Comparison of ENCODE assay signal across 1 cellular context in the genomic region with DNA sequence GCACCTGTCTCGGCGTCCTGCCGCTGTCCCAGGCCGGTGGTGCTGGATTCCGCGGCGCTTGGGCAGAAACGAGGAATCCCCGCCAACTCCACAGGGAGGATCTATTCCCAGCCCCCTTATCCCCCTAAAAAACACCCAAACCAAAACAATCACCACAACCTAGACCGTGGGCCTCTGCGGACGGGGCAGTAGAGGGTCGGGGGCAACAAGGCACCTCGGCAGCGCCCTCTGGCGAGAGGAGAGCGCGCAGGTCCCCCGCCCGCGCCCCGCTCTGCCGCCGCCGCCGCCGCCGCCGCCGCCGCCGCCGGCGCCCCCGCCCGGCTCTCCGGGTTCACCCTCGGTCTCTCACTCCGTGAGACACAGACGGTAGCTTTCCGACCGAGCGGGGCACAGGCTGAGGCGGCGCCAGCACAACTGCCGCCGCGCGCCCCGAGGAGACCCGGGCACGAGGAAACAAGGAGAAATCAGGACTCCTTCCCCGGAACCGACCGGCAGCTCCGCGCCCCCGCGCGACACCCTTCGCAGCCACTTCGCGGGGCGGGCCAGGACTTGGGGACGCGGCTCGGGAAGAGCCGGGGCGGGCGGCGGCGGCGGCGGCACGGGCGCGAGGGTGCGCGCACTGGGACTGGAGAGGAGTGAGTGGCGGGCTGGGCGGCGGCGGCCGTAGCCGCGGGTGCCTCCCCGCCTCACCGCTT.
TF ChIP-seq lines count a peak whose summit lies in the region.

TSS of gene SLC35F1 (plus strand) at position 360 of the 695 bp plus-strand sequence.

TF ChIP-seq in HepG2, 621 proteins besides CTCF, POLR2A, EP300 and RAD21 (continued from another document and continues in another):
- peak; percentile 79; the same call in 1 of the 2 replicates for TF ChIP-seq EHMT2 (IDR thresholded peaks at IDR 0.05; ENCODE audit: borderline replicate concordance, low read depth, low read length)
- TF ChIP-seq ZNF616 (CRISPR knock-in tag; IDR thresholded peaks at IDR 0.05; ENCODE audit: low read depth): peak; percentile 46; the same call in 1 of the 2 replicates
- no peak for TF ChIP-seq TBX3 (IDR thresholded peaks at IDR 0.05; ENCODE audit: borderline replicate concordance)
- TF ChIP-seq ZFYVE20 (CRISPR knock-in tag; IDR thresholded peaks at IDR 0.05; ENCODE audit: borderline replicate concordance, low read depth): no peak
- TF ChIP-seq ZHX1 (CRISPR knock-in tag; IDR thresholded peaks at IDR 0.05; ENCODE audit: low read depth): no peak
- TF ChIP-seq, protein P1, sequence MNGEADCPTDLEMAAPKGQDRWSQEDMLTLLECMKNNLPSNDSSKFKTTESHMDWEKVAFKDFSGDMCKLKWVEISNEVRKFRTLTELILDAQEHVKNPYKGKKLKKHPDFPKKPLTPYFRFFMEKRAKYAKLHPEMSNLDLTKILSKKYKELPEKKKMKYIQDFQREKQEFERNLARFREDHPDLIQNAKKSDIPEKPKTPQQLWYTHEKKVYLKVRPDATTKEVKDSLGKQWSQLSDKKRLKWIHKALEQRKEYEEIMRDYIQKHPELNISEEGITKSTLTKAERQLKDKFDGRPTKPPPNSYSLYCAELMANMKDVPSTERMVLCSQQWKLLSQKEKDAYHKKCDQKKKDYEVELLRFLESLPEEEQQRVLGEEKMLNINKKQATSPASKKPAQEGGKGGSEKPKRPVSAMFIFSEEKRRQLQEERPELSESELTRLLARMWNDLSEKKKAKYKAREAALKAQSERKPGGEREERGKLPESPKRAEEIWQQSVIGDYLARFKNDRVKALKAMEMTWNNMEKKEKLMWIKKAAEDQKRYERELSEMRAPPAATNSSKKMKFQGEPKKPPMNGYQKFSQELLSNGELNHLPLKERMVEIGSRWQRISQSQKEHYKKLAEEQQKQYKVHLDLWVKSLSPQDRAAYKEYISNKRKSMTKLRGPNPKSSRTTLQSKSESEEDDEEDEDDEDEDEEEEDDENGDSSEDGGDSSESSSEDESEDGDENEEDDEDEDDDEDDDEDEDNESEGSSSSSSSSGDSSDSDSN (CRISPR knock-in tag; IDR thresholded peaks at IDR 0.05): no peak
- no peak for TF ChIP-seq ZNF234 (CRISPR knock-in tag; conservative IDR thresholded peaks at IDR 0.05)
- TF ChIP-seq, protein P2, sequence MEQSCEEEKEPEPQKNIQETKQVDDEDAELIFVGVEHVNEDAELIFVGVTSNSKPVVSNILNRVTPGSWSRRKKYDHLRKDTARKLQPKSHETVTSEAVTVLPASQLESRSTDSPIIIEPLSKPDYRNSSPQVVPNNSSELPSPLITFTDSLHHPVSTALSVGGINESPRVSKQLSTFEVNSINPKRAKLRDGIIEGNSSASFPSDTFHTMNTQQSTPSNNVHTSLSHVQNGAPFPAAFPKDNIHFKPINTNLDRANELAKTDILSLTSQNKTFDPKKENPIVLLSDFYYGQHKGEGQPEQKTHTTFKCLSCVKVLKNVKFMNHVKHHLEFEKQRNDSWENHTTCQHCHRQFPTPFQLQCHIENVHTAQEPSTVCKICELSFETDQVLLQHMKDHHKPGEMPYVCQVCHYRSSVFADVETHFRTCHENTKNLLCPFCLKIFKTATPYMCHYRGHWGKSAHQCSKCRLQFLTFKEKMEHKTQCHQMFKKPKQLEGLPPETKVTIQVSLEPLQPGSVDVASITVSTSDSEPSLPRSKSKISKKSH (CRISPR knock-in tag; IDR thresholded peaks at IDR 0.05; ENCODE audit: borderline replicate concordance): no peak
- TF ChIP-seq MEIS2 (CRISPR knock-in tag; IDR thresholded peaks at IDR 0.05): no peak
- TF ChIP-seq TOPORS (CRISPR knock-in tag; IDR thresholded peaks at IDR 0.05): no peak
- TF ChIP-seq IRF9 (CRISPR knock-in tag; IDR thresholded peaks at IDR 0.05; ENCODE audit: borderline replicate concordance): no peak
- no peak for TF ChIP-seq ZNF484 (CRISPR knock-in tag; IDR thresholded peaks at IDR 0.05; ENCODE audit: borderline replicate concordance, low read depth)
- no peak for TF ChIP-seq ZNF3 (CRISPR knock-in tag; IDR thresholded peaks at IDR 0.05)
- TF ChIP-seq HHEX (CRISPR knock-in tag; IDR thresholded peaks at IDR 0.05): no peak
- no peak for TF ChIP-seq CENPT (CRISPR knock-in tag; IDR thresholded peaks at IDR 0.05; ENCODE audit: low read depth)
- TF ChIP-seq TARDBP (CRISPR knock-in tag; IDR thresholded peaks at IDR 0.05): no peak
- no peak for TF ChIP-seq ZNF644 (CRISPR knock-in tag; IDR thresholded peaks at IDR 0.05; ENCODE audit: low read depth)
- TF ChIP-seq ZNF329 (CRISPR knock-in tag; IDR thresholded peaks at IDR 0.05; ENCODE audit: low read depth): peak; percentile 44; the same call in 1 of the 2 replicates
- TF ChIP-seq ZNF30 (CRISPR knock-in tag; IDR thresholded peaks at IDR 0.05): no peak
- no peak for TF ChIP-seq ZNF230 (CRISPR knock-in tag; IDR thresholded peaks at IDR 0.05)
- TF ChIP-seq MTF2 (CRISPR knock-in tag; IDR thresholded peaks at IDR 0.05; ENCODE audit: borderline replicate concordance): peak; percentile 42; the same call in 1 of the 2 replicates
- no peak for TF ChIP-seq HDAC6 (IDR thresholded peaks at IDR 0.05; ENCODE audit: low read depth, low read length)
- no peak for TF ChIP-seq SIX1 (CRISPR knock-in tag; IDR thresholded peaks at IDR 0.05; ENCODE audit: borderline replicate concordance)
- no peak for TF ChIP-seq MAFK (conservative IDR thresholded peaks at IDR 0.05 in 1 of 2, IDR thresholded peaks at IDR 0.05 in 1 of 2; ENCODE audit: low read length in 2 of 2)
- 0 out of 2 replicates have a peak, but pooled peaks have one; percentile 56 for TF ChIP-seq ZNF816 (CRISPR knock-in tag; IDR thresholded peaks at IDR 0.05; ENCODE audit: borderline replicate concordance)
- TF ChIP-seq ZNF737 (CRISPR knock-in tag; IDR thresholded peaks at IDR 0.05; ENCODE audit: borderline replicate concordance): no peak
- no peak for TF ChIP-seq RBFOX2 (IDR thresholded peaks at IDR 0.05; ENCODE audit: low read depth, low read length)
- no peak for TF ChIP-seq SRSF1 (optimal IDR thresholded peaks at IDR 0.05; ENCODE audit: low read depth, low read length)
- TF ChIP-seq CC2D1A (CRISPR knock-in tag; IDR thresholded peaks at IDR 0.05): no peak
- no peak for TF ChIP-seq ZNF790 (CRISPR knock-in tag; IDR thresholded peaks at IDR 0.05; ENCODE audit: borderline replicate concordance)
- no peak for TF ChIP-seq ZNF878 (CRISPR knock-in tag; IDR thresholded peaks at IDR 0.05)
- TF ChIP-seq ZNF326 (CRISPR knock-in tag; IDR thresholded peaks at IDR 0.05; ENCODE audit: borderline replicate concordance): no peak
- TF ChIP-seq, protein P3, sequence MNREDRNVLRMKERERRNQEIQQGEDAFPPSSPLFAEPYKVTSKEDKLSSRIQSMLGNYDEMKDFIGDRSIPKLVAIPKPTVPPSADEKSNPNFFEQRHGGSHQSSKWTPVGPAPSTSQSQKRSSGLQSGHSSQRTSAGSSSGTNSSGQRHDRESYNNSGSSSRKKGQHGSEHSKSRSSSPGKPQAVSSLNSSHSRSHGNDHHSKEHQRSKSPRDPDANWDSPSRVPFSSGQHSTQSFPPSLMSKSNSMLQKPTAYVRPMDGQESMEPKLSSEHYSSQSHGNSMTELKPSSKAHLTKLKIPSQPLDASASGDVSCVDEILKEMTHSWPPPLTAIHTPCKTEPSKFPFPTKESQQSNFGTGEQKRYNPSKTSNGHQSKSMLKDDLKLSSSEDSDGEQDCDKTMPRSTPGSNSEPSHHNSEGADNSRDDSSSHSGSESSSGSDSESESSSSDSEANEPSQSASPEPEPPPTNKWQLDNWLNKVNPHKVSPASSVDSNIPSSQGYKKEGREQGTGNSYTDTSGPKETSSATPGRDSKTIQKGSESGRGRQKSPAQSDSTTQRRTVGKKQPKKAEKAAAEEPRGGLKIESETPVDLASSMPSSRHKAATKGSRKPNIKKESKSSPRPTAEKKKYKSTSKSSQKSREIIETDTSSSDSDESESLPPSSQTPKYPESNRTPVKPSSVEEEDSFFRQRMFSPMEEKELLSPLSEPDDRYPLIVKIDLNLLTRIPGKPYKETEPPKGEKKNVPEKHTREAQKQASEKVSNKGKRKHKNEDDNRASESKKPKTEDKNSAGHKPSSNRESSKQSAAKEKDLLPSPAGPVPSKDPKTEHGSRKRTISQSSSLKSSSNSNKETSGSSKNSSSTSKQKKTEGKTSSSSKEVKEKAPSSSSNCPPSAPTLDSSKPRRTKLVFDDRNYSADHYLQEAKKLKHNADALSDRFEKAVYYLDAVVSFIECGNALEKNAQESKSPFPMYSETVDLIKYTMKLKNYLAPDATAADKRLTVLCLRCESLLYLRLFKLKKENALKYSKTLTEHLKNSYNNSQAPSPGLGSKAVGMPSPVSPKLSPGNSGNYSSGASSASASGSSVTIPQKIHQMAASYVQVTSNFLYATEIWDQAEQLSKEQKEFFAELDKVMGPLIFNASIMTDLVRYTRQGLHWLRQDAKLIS (CRISPR knock-in tag; IDR thresholded peaks at IDR 0.05): no peak
- TF ChIP-seq PPARG (CRISPR knock-in tag; conservative IDR thresholded peaks at IDR 0.05): no peak
- no peak for TF ChIP-seq ARNT2 (CRISPR knock-in tag; IDR thresholded peaks at IDR 0.05; ENCODE audit: low read depth)
- TF ChIP-seq ZNF296 (CRISPR knock-in tag; conservative IDR thresholded peaks at IDR 0.05): no peak
- no peak for TF ChIP-seq ZNF782 (CRISPR knock-in tag; IDR thresholded peaks at IDR 0.05; ENCODE audit: borderline replicate concordance)
- no peak for TF ChIP-seq XBP1 (CRISPR knock-in tag; IDR thresholded peaks at IDR 0.05)
- TF ChIP-seq RARG (CRISPR knock-in tag; IDR thresholded peaks at IDR 0.05; ENCODE audit: low read depth): no peak
- no peak for TF ChIP-seq PITX1 (CRISPR knock-in tag; IDR thresholded peaks at IDR 0.05)
- no peak for TF ChIP-seq BATF2 (CRISPR knock-in tag; IDR thresholded peaks at IDR 0.05)
- TF ChIP-seq, protein P4, sequence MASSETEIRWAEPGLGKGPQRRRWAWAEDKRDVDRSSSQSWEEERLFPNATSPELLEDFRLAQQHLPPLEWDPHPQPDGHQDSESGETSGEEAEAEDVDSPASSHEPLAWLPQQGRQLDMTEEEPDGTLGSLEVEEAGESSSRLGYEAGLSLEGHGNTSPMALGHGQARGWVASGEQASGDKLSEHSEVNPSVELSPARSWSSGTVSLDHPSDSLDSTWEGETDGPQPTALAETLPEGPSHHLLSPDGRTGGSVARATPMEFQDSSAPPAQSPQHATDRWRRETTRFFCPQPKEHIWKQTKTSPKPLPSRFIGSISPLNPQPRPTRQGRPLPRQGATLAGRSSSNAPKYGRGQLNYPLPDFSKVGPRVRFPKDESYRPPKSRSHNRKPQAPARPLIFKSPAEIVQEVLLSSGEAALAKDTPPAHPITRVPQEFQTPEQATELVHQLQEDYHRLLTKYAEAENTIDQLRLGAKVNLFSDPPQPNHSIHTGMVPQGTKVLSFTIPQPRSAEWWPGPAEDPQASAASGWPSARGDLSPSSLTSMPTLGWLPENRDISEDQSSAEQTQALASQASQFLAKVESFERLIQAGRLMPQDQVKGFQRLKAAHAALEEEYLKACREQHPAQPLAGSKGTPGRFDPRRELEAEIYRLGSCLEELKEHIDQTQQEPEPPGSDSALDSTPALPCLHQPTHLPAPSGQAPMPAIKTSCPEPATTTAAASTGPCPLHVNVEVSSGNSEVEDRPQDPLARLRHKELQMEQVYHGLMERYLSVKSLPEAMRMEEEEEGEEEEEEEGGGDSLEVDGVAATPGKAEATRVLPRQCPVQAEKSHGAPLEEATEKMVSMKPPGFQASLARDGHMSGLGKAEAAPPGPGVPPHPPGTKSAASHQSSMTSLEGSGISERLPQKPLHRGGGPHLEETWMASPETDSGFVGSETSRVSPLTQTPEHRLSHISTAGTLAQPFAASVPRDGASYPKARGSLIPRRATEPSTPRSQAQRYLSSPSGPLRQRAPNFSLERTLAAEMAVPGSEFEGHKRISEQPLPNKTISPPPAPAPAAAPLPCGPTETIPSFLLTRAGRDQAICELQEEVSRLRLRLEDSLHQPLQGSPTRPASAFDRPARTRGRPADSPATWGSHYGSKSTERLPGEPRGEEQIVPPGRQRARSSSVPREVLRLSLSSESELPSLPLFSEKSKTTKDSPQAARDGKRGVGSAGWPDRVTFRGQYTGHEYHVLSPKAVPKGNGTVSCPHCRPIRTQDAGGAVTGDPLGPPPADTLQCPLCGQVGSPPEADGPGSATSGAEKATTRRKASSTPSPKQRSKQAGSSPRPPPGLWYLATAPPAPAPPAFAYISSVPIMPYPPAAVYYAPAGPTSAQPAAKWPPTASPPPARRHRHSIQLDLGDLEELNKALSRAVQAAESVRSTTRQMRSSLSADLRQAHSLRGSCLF (CRISPR knock-in tag; IDR thresholded peaks at IDR 0.05; ENCODE audit: borderline replicate concordance): 0 out of 2 replicates have a peak, but pooled peaks have one; percentile 46
- no peak for TF ChIP-seq ZNF781 (CRISPR knock-in tag; IDR thresholded peaks at IDR 0.05; ENCODE audit: borderline replicate concordance, not compliant biosample characterization)
- TF ChIP-seq STAT5B (CRISPR knock-in tag; IDR thresholded peaks at IDR 0.05): no peak
- TF ChIP-seq ZNF460 (CRISPR knock-in tag; IDR thresholded peaks at IDR 0.05; ENCODE audit: borderline replicate concordance): no peak
- TF ChIP-seq ZSCAN30 (CRISPR knock-in tag; IDR thresholded peaks at IDR 0.05): no peak
- TF ChIP-seq NCOA2 (CRISPR knock-in tag; IDR thresholded peaks at IDR 0.05): no peak
- no peak for TF ChIP-seq KDM4B (CRISPR knock-in tag; IDR thresholded peaks at IDR 0.05)
- TF ChIP-seq ZNF317 (CRISPR knock-in tag; IDR thresholded peaks at IDR 0.05): no peak
- no peak for TF ChIP-seq ZNF382 (CRISPR knock-in tag; IDR thresholded peaks at IDR 0.05; ENCODE audit: borderline replicate concordance)
